16 cellular contexts compared by ENCODE assay signal in the genomic region with DNA sequence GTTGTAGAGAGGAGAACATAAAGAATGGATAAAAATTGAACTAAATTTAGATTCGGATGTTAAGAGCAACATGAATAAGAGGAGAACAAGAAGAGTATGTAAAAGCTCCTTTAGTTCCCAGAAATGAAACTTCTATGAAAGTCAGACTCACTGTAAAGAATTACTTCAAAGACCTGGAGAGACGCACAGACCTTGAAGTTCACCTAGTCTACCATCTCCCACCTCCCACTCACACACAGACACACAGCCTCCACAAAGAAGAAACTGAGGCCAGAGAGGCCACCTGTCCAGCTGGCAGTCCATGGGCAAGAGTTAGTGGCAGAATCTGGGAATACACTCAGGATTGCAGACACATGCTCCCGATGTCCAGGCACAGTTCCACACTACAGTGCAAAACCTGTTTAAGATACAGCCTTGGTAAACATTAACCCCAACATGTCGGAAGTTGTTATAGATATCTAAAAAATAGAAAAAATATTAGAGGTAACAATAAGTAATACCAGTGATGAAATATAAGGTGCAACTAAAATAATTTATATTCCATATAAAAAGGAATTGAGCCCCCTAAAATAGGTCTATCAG.
DNase-seq lines count a peak whose midpoint lies in the region; ATAC-seq and TF ChIP-seq lines count a peak whose summit lies in the region.
"Had no signal": no experiment of that assay in that cellular context is flagged by ENCODE, and none has a peak within 500 bp of the region (broad histone marks: within the 10 kb centered on the region; RNA-seq: fewer than 3 reads in every experiment).

No MANE protein-coding gene starts in this region.

- no peak overlapping the region for H3K27ac ChIP-seq in trophoblast cell (ENCODE audit: low read depth, low read length)
- H3K27ac ChIP-seq in MM.1S (ENCODE audit: low read length), result no peak overlapping the region
- H3K27ac ChIP-seq: 22Rv1 had no signal

- H3K23ac ChIP-seq in trophoblast cell (ENCODE audit: low read length), result no peak overlapping the region

- no peak overlapping the region for H3K4ac ChIP-seq in trophoblast cell (ENCODE audit: low read depth, low read length)

- H3K9me3 Mint-ChIP-seq in T-helper 1 cell treated with Interleukin-12 subunit alpha and Interleukin-12 subunit beta and Interleukin-4 antibody, amounts not matched to agents 30 μg/mL and 1 μg/mL, for 36 hours, result no peaks in the 10 kb centered on the region
- H3K9me3 Mint-ChIP-seq in activated T-cell treated with anti-CD3 and anti-CD28 coated beads, Interleukin-2, amount 50 U/mL, for 72 hours, result no peaks in the 10 kb centered on the region
- no peaks in the 10 kb centered on the region for H3K9me3 Mint-ChIP-seq in activated T-helper 1 cell treated with anti-CD3 and anti-CD28 coated beads, Interleukin-12 subunit alpha, Interleukin-12 subunit beta, Interleukin-2, Interleukin-4 antibody, amounts not matched to agents 30 ng/mL and 10 ng/mL and 1 ng/mL, durations not matched to agents 14 hours and 24 hours and 36 hours

- H3K36me3 ChIP-seq in trophoblast cell (ENCODE audit: control insufficient read depth in 1 of 2, insufficient read depth in 2 of 2, low read length in 2 of 2), result no peaks in the 10 kb centered on the region
- H3K36me3 ChIP-seq in MM.1S (replicated peaks; ENCODE audit: insufficient read depth, low read length), result no peaks in the 10 kb centered on the region

- ATAC-seq in activated T-cell treated with anti-CD3 and anti-CD28 coated beads, Interleukin-2, amount 50 U/mL, for 72 hours (replicated peaks in 1 of 2), result peak; percentile 42 to 46
- ATAC-seq in GM19455 (IDR thresholded peaks at IDR 0.05; ENCODE audit: unreplicated experiment), result no peak

- H2BK5ac ChIP-seq in trophoblast cell (ENCODE audit: low read depth, low read length, poor library complexity), result no peak overlapping the region

- no peaks in the 10 kb centered on the region for H3K79me2 ChIP-seq in trophoblast cell (ENCODE audit: control insufficient read depth, insufficient read depth, low read length, poor library complexity)
- no peaks in the 10 kb centered on the region for H3K79me2 ChIP-seq in MM.1S (ENCODE audit: low read length)

- H4K91ac ChIP-seq in trophoblast cell (ENCODE audit: low read depth, low read length), result no peak overlapping the region

- H3K4me3 ChIP-seq in trophoblast cell (ENCODE audit: low read depth, low read length), result no peak overlapping the region
- no peak overlapping the region for H3K4me3 ChIP-seq in MM.1S (ENCODE audit: low read length)

- no peak for TF ChIP-seq CTCF in MM.1S (IDR thresholded peaks at IDR 0.05; ENCODE audit: low read length)

- H3K14ac ChIP-seq in trophoblast cell (ENCODE audit: low read length), result no peak overlapping the region

- no peaks in the 10 kb centered on the region for H4K20me1 ChIP-seq in MM.1S (ENCODE audit: insufficient read depth, low read length)

- peaks cover 3% of the 10 kb centered on the region for H3K36me3 Mint-ChIP-seq in T-helper 1 cell treated with Interleukin-12 subunit alpha and Interleukin-12 subunit beta and Interleukin-4 antibody, amounts not matched to agents 30 μg/mL and 1 μg/mL, for 36 hours (ENCODE audit: low read depth)
- H3K36me3 Mint-ChIP-seq in activated T-cell treated with anti-CD3 and anti-CD28 coated beads, Interleukin-2, amount 50 U/mL, for 72 hours (ENCODE audit: insufficient read depth in 2 of 2), result peaks cover 2 to 3% of the 10 kb centered on the region in 2 donors
- H3K36me3 Mint-ChIP-seq in activated T-helper 1 cell treated with anti-CD3 and anti-CD28 coated beads, Interleukin-12 subunit alpha, Interleukin-12 subunit beta, Interleukin-2, Interleukin-4 antibody, amounts not matched to agents 30 ng/mL and 10 ng/mL and 1 ng/mL, durations not matched to agents 14 hours and 24 hours and 36 hours (ENCODE audit: low read depth), result peaks cover 2% of the 10 kb centered on the region

- H2AFZ ChIP-seq in trophoblast cell (ENCODE audit: insufficient read depth, low read length, poor library complexity) (no peak overlapping the region), MM.1S (ENCODE audit: low read length) (no peak overlapping the region)

- no peaks in the 10 kb centered on the region for H3K27me3 Mint-ChIP-seq in T-helper 1 cell treated with Interleukin-12 subunit alpha and Interleukin-12 subunit beta and Interleukin-4 antibody, amounts not matched to agents 30 μg/mL and 1 μg/mL, for 36 hours (ENCODE audit: low read depth)
- H3K27me3 Mint-ChIP-seq in activated T-cell treated with anti-CD3 and anti-CD28 coated beads, Interleukin-2, amount 50 U/mL, for 72 hours (ENCODE audit: low read depth), result no peaks in the 10 kb centered on the region
- H3K27me3 Mint-ChIP-seq in activated T-helper 1 cell treated with anti-CD3 and anti-CD28 coated beads, Interleukin-12 subunit alpha, Interleukin-12 subunit beta, Interleukin-2, Interleukin-4 antibody, amounts not matched to agents 30 ng/mL and 10 ng/mL and 1 ng/mL, durations not matched to agents 14 hours and 24 hours and 36 hours (ENCODE audit: insufficient read depth), result no peaks in the 10 kb centered on the region

- H3K4me2 ChIP-seq in trophoblast cell (ENCODE audit: low read length), result no peak overlapping the region
- H3K4me2 ChIP-seq in MM.1S (ENCODE audit: low read depth, low read length), result no peak overlapping the region

- H3K9me2 ChIP-seq in MM.1S (replicated peaks; ENCODE audit: insufficient read depth, low read length), result no peaks in the 10 kb centered on the region

- intact Hi-C loops in activated T-helper 1 cell treated with anti-CD3 and anti-CD28 coated beads, Interleukin-12 subunit alpha, Interleukin-12 subunit beta, Interleukin-2, Interleukin-4 antibody, amounts not matched to agents 30 ng/mL and 10 ng/mL and 1 ng/mL, durations not matched to agents 14 hours and 24 hours and 36 hours (cut with micrococcal nuclease), result no loop called here

- peak overlapping the region; percentile 72 for H3K4me3 Mint-ChIP-seq in T-helper 1 cell treated with Interleukin-12 subunit alpha and Interleukin-12 subunit beta and Interleukin-4 antibody, amounts not matched to agents 30 μg/mL and 1 μg/mL, for 36 hours
- H3K4me3 Mint-ChIP-seq in activated T-cell treated with anti-CD3 and anti-CD28 coated beads, Interleukin-2, amount 50 U/mL, for 72 hours, result peak overlapping the region; percentile 70 to 83
- peak overlapping the region; percentile 58 for H3K4me3 Mint-ChIP-seq in activated T-helper 1 cell treated with anti-CD3 and anti-CD28 coated beads, Interleukin-12 subunit alpha, Interleukin-12 subunit beta, Interleukin-2, Interleukin-4 antibody, amounts not matched to agents 30 ng/mL and 10 ng/mL and 1 ng/mL, durations not matched to agents 14 hours and 24 hours and 36 hours

- H3K4me1 ChIP-seq in trophoblast cell (ENCODE audit: control insufficient read depth in 1 of 2, insufficient read depth in 2 of 2, low read length in 2 of 2), result peaks cover 2% of the 10 kb centered on the region in 2 experiments
- H3K4me1 ChIP-seq in MM.1S (ENCODE audit: low read length), result no peaks in the 10 kb centered on the region

- H3K79me1 ChIP-seq in trophoblast cell (ENCODE audit: low read length), result peaks cover 6% of the 10 kb centered on the region

- DNase-seq in T-helper 1 cell, result no peak
- no peak for DNase-seq in activated T-cell treated with anti-CD3 and anti-CD28 coated beads, Interleukin-2, amount 50 U/mL, for 72 hours
- DNase-seq in activated T-cell treated with anti-CD3 and anti-CD28 coated beads, Interleukin-2, amount 50 U/mL, for 48 hours, result no peak
- DNase-seq in activated T-helper 1 cell treated with anti-CD3 and anti-CD28 coated beads, Interleukin-12 subunit alpha, Interleukin-12 subunit beta, Interleukin-2, Interleukin-4 antibody, amounts not matched to agents 30 ng/mL and 10 ng/mL and 1 ng/mL, durations not matched to agents 14 hours and 24 hours and 36 hours (ENCODE audit: low spot score), result no peak
- no peak for DNase-seq in trophoblast cell
- no peak for DNase-seq in MM.1S
- DNase-seq: H7, KBM-7, NCI-H1092, NCI-H2227 treated with DMSO at 0.1 percent for 48 hours, NCI-H526, OCI-M1, RPMI8226 had no signal

- H3F3A ChIP-seq in MM.1S (ENCODE audit: insufficient read depth, low read length), result no peaks in the 10 kb centered on the region

- H2BK120ac ChIP-seq in trophoblast cell (ENCODE audit: insufficient read depth, low read length, poor library complexity), result no peak overlapping the region

- H3K27me3 ChIP-seq in trophoblast cell (ENCODE audit: insufficient read depth, low read length), result no peaks in the 10 kb centered on the region
- H3K27me3 ChIP-seq in MM.1S (replicated peaks; ENCODE audit: insufficient read depth, low read length), result no peaks in the 10 kb centered on the region

- H2AK5ac ChIP-seq in trophoblast cell (ENCODE audit: low read length), result no peak overlapping the region

- no peaks in the 10 kb centered on the region for H3K9me3 ChIP-seq in trophoblast cell (ENCODE audit: insufficient read depth, low read depth, low read length)
- no peaks in the 10 kb centered on the region for H3K9me3 ChIP-seq in MM.1S (replicated peaks; ENCODE audit: insufficient read depth, low read length)

- no peak overlapping the region for H3K9ac ChIP-seq in trophoblast cell (ENCODE audit: low read length)
- no peak overlapping the region for H3K9ac ChIP-seq in MM.1S (ENCODE audit: low read length)

- H4K12ac ChIP-seq in trophoblast cell (ENCODE audit: low read depth, low read length), result no peak overlapping the region

- H2BK12ac ChIP-seq in trophoblast cell (ENCODE audit: low read length), result peak overlapping the region; percentile 79

- peak overlapping the region; percentile 71 for H3K27ac Mint-ChIP-seq in T-helper 1 cell treated with Interleukin-12 subunit alpha and Interleukin-12 subunit beta and Interleukin-4 antibody, amounts not matched to agents 30 μg/mL and 1 μg/mL, for 36 hours
- H3K27ac Mint-ChIP-seq in activated T-cell treated with anti-CD3 and anti-CD28 coated beads, Interleukin-2, amount 50 U/mL, for 72 hours, result peak overlapping the region; percentile 99
- H3K27ac Mint-ChIP-seq in activated T-helper 1 cell treated with anti-CD3 and anti-CD28 coated beads, Interleukin-12 subunit alpha, Interleukin-12 subunit beta, Interleukin-2, Interleukin-4 antibody, amounts not matched to agents 30 ng/mL and 10 ng/mL and 1 ng/mL, durations not matched to agents 14 hours and 24 hours and 36 hours, result peak overlapping the region; percentile 70

- peaks cover 46% of the 10 kb centered on the region for H3K4me1 Mint-ChIP-seq in T-helper 1 cell treated with Interleukin-12 subunit alpha and Interleukin-12 subunit beta and Interleukin-4 antibody, amounts not matched to agents 30 μg/mL and 1 μg/mL, for 36 hours (ENCODE audit: low read depth)
- peaks cover 88% of the 10 kb centered on the region for H3K4me1 Mint-ChIP-seq in activated T-cell treated with anti-CD3 and anti-CD28 coated beads, Interleukin-2, amount 50 U/mL, for 72 hours (ENCODE audit: low read depth)
- peaks cover 37% of the 10 kb centered on the region for H3K4me1 Mint-ChIP-seq in activated T-helper 1 cell treated with anti-CD3 and anti-CD28 coated beads, Interleukin-12 subunit alpha, Interleukin-12 subunit beta, Interleukin-2, Interleukin-4 antibody, amounts not matched to agents 30 ng/mL and 10 ng/mL and 1 ng/mL, durations not matched to agents 14 hours and 24 hours and 36 hours (ENCODE audit: low read depth)

- no peak overlapping the region for H3K18ac ChIP-seq in trophoblast cell (ENCODE audit: low read length)

- H4K8ac ChIP-seq in trophoblast cell (ENCODE audit: low read depth, low read length), result no peak overlapping the region

- no CpG with 5 or more reads among the region's 4 CpGs for WGBS in trophoblast cell (ENCODE audit: extremely low coverage, insufficient coverage, insufficient read length)
